Comparison of ENCODE assay signal across 1 cellular context in genomic region chr12:120196817-120197541, GRCh38.
A peak's percentile ranks its signal among the peaks of the same experiment; 100 is the strongest.
TF ChIP-seq lines count a peak whose summit lies in the region.

No MANE protein-coding gene starts in this region.

TF ChIP-seq in WTC11, 78 proteins besides CTCF, POLR2A, EP300 and RAD21:
- 0 out of 2 replicates have a peak, but pooled peaks have one; percentile 7 for TF ChIP-seq ZNF532 (CRISPR knock-in tag; IDR thresholded peaks at IDR 0.05; ENCODE audit: borderline replicate concordance)
- 0 out of 2 replicates have a peak, but pooled peaks have one; percentile 82 for TF ChIP-seq ZNF671 (CRISPR knock-in tag; IDR thresholded peaks at IDR 0.05)
- TF ChIP-seq NFATC4 (CRISPR knock-in tag; IDR thresholded peaks at IDR 0.05): peak; percentile 72; the same call in 1 of the 2 replicates
- peak; percentile 43; the same call in 1 of the 2 replicates for TF ChIP-seq PRRX2 (CRISPR knock-in tag; IDR thresholded peaks at IDR 0.05)
- TF ChIP-seq AR (CRISPR knock-in tag; IDR thresholded peaks at IDR 0.05): peak; percentile 64; the same call in 1 of the 2 replicates
- peak; percentile 51; the same call in 1 of the 2 replicates for TF ChIP-seq EMX1 (CRISPR knock-in tag; IDR thresholded peaks at IDR 0.05)
